In the genomic region with DNA sequence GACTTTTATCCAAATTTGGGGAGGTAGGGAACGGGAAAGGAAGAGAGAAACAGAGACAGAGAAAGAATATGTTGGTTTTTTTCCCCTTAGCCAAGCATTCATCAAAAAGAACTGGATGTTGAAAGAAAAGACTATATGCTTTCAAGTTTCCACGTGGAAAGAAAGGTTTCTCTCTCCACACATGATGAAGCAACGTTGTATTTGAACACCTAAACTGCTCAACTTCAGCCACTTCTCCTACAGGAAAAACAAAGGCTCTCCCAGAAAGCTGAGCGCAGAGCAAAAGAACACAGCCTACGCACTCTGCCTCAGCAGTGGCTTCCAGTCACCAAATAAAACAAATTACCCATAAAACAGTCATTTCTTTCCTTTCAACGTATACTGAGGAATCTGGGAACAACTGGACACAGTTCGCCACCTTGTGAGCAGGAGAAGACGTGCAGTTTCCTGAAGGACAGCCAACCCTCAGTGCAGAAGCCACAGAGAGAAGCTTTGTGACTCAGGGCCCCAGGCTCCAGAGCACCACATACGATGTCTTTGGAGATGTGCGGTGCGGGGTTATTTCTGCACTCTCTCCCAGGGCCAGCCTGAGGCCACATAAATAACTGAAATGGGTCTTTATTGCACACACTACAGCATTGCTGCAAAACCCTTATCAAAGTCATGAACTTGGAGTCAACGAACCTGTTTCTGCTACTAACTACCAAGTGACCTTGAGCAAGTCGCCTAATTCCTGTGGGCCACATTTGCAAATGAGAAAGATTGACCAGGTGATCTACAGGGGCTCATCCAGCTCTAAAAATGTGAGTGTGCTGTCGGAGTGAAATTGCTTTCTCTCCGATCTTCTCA, we compare ENCODE assay signal across 8 cellular contexts. TPM values are rescaled to one million over a fixed set of nuclear protein-coding genes. Genes with fewer than 3 reads are reported as not detected.
DNase-seq lines count a peak whose midpoint lies in the region; ATAC-seq and TF ChIP-seq lines count a peak whose summit lies in the region.

No MANE protein-coding gene starts in this region.

- 30% methylated on average over 15 of the region's 15 CpGs for WGBS in prostate gland

- intact Hi-C loops in prostate gland (cut with DNase I): loop anchor here (10.0 kb wide), 1 partner anchor 129 kb away; no protein-coding TSS in a partner anchor
- intact Hi-C loops in naive thymus-derived CD4-positive, alpha-beta T cell (cut with micrococcal nuclease): loop anchor here in 1 of 2 donors (1.0 kb wide), 2 partner anchors 21 to 71 kb away; no protein-coding TSS in a partner anchor

- CTCF ChIA-PET in naive thymus-derived CD4-positive, alpha-beta T cell (lab: Charles Lee): no interaction called here

- no peak overlapping the region for H3K4me3 Mint-ChIP-seq in naive thymus-derived CD4-positive, alpha-beta T cell

- peak; percentile 72 for TF ChIP-seq CTCF in epithelial cell of esophagus (IDR thresholded peaks at IDR 0.05; ENCODE audit: insufficient read depth, low read depth, low read length, missing control alignments)
- peak in 3 of 4 experiments; percentile 30 to 51 (median 40) for TF ChIP-seq CTCF in prostate gland (IDR thresholded peaks at IDR 0.05)

- peaks cover 0 to 25% (median 0%) of the 10 kb centered on the region in 7 donors for H3K4me1 Mint-ChIP-seq in naive thymus-derived CD4-positive, alpha-beta T cell

- no peaks in the 10 kb centered on the region for H3K27me3 ChIP-seq in prostate gland (replicated peaks; ENCODE audit: insufficient read depth)
- H3K27me3 ChIP-seq in naive thymus-derived CD4-positive, alpha-beta T cell (ENCODE audit: control insufficient read depth in 2 of 2, insufficient read depth in 2 of 2, low read length in 2 of 2): peaks cover 0 to 4% of the 10 kb centered on the region in 2 donors

- H3K9me3 ChIP-seq in prostate gland: no peaks in the 10 kb centered on the region
- no peaks in the 10 kb centered on the region for H3K9me3 ChIP-seq in naive thymus-derived CD4-positive, alpha-beta T cell (ENCODE audit: control insufficient read depth in 2 of 3, low read length in 3 of 3)

- H3K4me3 ChIP-seq in epithelial cell of esophagus (ENCODE audit: low read length) (no peak overlapping the region), prostate gland (no peak overlapping the region)
- H3K4me3 ChIP-seq in naive thymus-derived CD4-positive, alpha-beta T cell (ENCODE audit: low read length): no peak overlapping the region

- peak; percentile 72 for ATAC-seq in GM21447 (IDR thresholded peaks at IDR 0.05; ENCODE audit: unreplicated experiment)
- no peak for ATAC-seq in naive thymus-derived CD4-positive, alpha-beta T cell

- H3K9me3 Mint-ChIP-seq in naive thymus-derived CD4-positive, alpha-beta T cell: no peaks in the 10 kb centered on the region

- DNase-seq in activated T-cell treated with anti-CD3 and anti-CD28 coated beads for 48 hours (ENCODE audit: low read depth) (peak; percentile 40), activated T-cell treated with anti-CD3 and anti-CD28 coated beads for 4 hours (no peak), HuH-7 (ENCODE audit: low spot score) (peak; percentile 40), RPMI8226 (peak; percentile 48), epithelial cell of esophagus (ENCODE audit: low read depth) (peak; percentile 76), prostate gland (ENCODE audit: low spot score) (peak; percentile 6)
- no peak for DNase-seq in naive thymus-derived CD4-positive, alpha-beta T cell

- POLR2A ChIA-PET in naive thymus-derived CD4-positive, alpha-beta T cell (lab: Charles Lee): no interaction called here

- H3K27ac ChIP-seq in prostate gland: no peak overlapping the region
- H3K27ac ChIP-seq in naive thymus-derived CD4-positive, alpha-beta T cell (ENCODE audit: low read depth, low read length): no peak overlapping the region

- H3K27ac Mint-ChIP-seq in naive thymus-derived CD4-positive, alpha-beta T cell: no peak overlapping the region

- H3K4me1 ChIP-seq in prostate gland (replicated peaks): no peaks in the 10 kb centered on the region
- H3K4me1 ChIP-seq in naive thymus-derived CD4-positive, alpha-beta T cell (ENCODE audit: control insufficient read depth in 2 of 2, insufficient read depth in 2 of 2, low read length in 2 of 2): peaks cover 0 to 4% of the 10 kb centered on the region in 2 donors

- H3K27me3 Mint-ChIP-seq in naive thymus-derived CD4-positive, alpha-beta T cell: peaks cover 8 to 74% (median 11%) of the 10 kb centered on the region in 5 donors

- H3K36me3 Mint-ChIP-seq in naive thymus-derived CD4-positive, alpha-beta T cell: peaks cover 0 to 4% (median 0%) of the 10 kb centered on the region in 5 donors

- no peaks in the 10 kb centered on the region for H3K36me3 ChIP-seq in prostate gland
- no peaks in the 10 kb centered on the region for H3K36me3 ChIP-seq in naive thymus-derived CD4-positive, alpha-beta T cell (ENCODE audit: control insufficient read depth in 2 of 3, insufficient read depth in 3 of 3, low read length in 3 of 3)

- no peak for TF ChIP-seq POLR2A in prostate gland (IDR thresholded peaks at IDR 0.05)

RNA-seq across cellular contexts. Expression of gene IL17F, which starts 10.1 kb away (rescaled TPM):
- not detected for total RNA-seq in prostate gland
- under 1 TPM in 1 of 5 experiments, not detected in 4; 0.48 TPM for total RNA-seq in naive thymus-derived CD4-positive, alpha-beta T cell
- polyA plus RNA-seq in naive thymus-derived CD4-positive, alpha-beta T cell: not detected

RNA-seq across cellular contexts. Expression of gene IL17A, which starts 48.0 kb away (rescaled TPM):
- total RNA-seq in prostate gland: not detected
- total RNA-seq in naive thymus-derived CD4-positive, alpha-beta T cell: not detected
- not detected for polyA plus RNA-seq in naive thymus-derived CD4-positive, alpha-beta T cell

RNA-seq across cellular contexts. Expression of gene MCM3, which starts 50.3 kb away (rescaled TPM):
- 10 to 100 TPM; 33.6 to 51.1 TPM for total RNA-seq in prostate gland
- total RNA-seq in naive thymus-derived CD4-positive, alpha-beta T cell: 100 to 1,000 TPM in 1 of 5 experiments, 10 to 100 TPM in 4; 20.3 to 157 (median 45.2) TPM
- 10 to 100 TPM; 51.6 to 70.5 TPM for polyA plus RNA-seq in naive thymus-derived CD4-positive, alpha-beta T cell

Comparison
In these comparisons a context has a peak if more than half of its experiments do, and no peak if none do; other contexts are left out.
1. DNase-seq: peak in activated T-cell treated with anti-CD3 and anti-CD28 coated beads for 48 hours (single experiment), HuH-7 (single experiment), RPMI8226 (single experiment), epithelial cell of esophagus (single experiment) and prostate gland (single experiment); none in activated T-cell treated with anti-CD3 and anti-CD28 coated beads for 4 hours (single experiment) and naive thymus-derived CD4-positive, alpha-beta T cell (0 of 9).